Comparison of ENCODE assay signal across 2 cellular contexts in the genomic region with DNA sequence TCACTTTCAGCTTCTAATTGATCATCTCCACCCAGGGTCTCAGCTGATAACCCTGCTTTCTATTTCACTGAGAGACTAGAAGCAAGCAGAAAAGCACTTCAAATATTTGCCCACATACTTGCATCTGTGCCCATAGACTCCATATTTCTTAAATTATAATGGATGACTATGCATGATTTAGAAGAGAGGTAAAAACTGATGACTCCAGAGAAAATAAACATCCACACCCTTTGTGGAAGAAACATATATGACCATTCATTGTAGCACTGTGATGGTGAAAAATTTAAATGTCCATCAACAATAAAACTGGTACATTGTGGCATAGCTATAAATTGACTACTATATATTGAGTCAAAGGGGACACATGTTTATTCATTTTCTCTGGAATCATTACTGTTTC.
TF ChIP-seq lines count a peak whose summit lies in the region.

No MANE protein-coding gene starts in this region.

TF ChIP-seq in HepG2, 621 proteins besides CTCF, POLR2A, EP300 and RAD21:
- TF ChIP-seq MAFK (conservative IDR thresholded peaks at IDR 0.05 in 1 of 2, IDR thresholded peaks at IDR 0.05 in 1 of 2; ENCODE audit: low read length in 2 of 2) (peak in 1 of 2 experiments; percentile 54; a peak in 2 of 4 replicates), MAFF (IDR thresholded peaks at IDR 0.05; ENCODE audit: low read depth, low read length) (peak; percentile 54; the same call in 1 of the 2 replicates), ZNF180 (CRISPR knock-in tag; IDR thresholded peaks at IDR 0.05; ENCODE audit: borderline replicate concordance, low read depth) (no peak)
TF ChIP-seq in HepG2: peak in this region for 2.

TF ChIP-seq in K562, 482 proteins besides CTCF, POLR2A, EP300 and RAD21:
- peak; percentile 87 for TF ChIP-seq ZNF316 (IDR thresholded peaks at IDR 0.05)
- peak; percentile 43; the same call in 1 of the 2 replicates for TF ChIP-seq C11orf30 (IDR thresholded peaks at IDR 0.05; ENCODE audit: low read depth)
- 0 out of 2 replicates have a peak, but pooled peaks have one; percentile 15 for TF ChIP-seq NFE2 (IDR thresholded peaks at IDR 0.05; ENCODE audit: low read depth)
- peak; percentile 66 for TF ChIP-seq MAFG (tag; conservative IDR thresholded peaks at IDR 0.05)
- no peak for TF ChIP-seq EGR1 (conservative IDR thresholded peaks at IDR 0.05)
- no peak for TF ChIP-seq HMG20A (CRISPR knock-in tag; conservative IDR thresholded peaks at IDR 0.05)
- TF ChIP-seq, protein P1, sequence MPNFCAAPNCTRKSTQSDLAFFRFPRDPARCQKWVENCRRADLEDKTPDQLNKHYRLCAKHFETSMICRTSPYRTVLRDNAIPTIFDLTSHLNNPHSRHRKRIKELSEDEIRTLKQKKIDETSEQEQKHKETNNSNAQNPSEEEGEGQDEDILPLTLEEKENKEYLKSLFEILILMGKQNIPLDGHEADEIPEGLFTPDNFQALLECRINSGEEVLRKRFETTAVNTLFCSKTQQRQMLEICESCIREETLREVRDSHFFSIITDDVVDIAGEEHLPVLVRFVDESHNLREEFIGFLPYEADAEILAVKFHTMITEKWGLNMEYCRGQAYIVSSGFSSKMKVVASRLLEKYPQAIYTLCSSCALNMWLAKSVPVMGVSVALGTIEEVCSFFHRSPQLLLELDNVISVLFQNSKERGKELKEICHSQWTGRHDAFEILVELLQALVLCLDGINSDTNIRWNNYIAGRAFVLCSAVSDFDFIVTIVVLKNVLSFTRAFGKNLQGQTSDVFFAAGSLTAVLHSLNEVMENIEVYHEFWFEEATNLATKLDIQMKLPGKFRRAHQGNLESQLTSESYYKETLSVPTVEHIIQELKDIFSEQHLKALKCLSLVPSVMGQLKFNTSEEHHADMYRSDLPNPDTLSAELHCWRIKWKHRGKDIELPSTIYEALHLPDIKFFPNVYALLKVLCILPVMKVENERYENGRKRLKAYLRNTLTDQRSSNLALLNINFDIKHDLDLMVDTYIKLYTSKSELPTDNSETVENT (CRISPR knock-in tag; IDR thresholded peaks at IDR 0.05), result no peak
- TF ChIP-seq CXXC5 (CRISPR knock-in tag; IDR thresholded peaks at IDR 0.05), result no peak
- TF ChIP-seq FOXA1 (IDR thresholded peaks at IDR 0.05; ENCODE audit: borderline replicate concordance), result no peak
- TF ChIP-seq, protein P2, sequence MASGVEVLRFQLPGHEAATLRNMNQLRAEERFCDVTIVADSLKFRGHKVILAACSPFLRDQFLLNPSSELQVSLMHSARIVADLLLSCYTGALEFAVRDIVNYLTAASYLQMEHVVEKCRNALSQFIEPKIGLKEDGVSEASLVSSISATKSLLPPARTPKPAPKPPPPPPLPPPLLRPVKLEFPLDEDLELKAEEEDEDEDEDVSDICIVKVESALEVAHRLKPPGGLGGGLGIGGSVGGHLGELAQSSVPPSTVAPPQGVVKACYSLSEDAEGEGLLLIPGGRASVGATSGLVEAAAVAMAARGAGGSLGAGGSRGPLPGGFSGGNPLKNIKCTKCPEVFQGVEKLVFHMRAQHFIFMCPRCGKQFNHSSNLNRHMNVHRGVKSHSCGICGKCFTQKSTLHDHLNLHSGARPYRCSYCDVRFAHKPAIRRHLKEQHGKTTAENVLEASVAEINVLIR (CRISPR knock-in tag; IDR thresholded peaks at IDR 0.05), result no peak
- TF ChIP-seq SIRT6 (IDR thresholded peaks at IDR 0.05; ENCODE audit: low read depth, low read length), result no peak
- TF ChIP-seq ILK (tag; IDR thresholded peaks at IDR 0.05; ENCODE audit: borderline replicate concordance, low read depth), result no peak
- TF ChIP-seq FOXJ2 (tag; IDR thresholded peaks at IDR 0.05), result no peak
- no peak for TF ChIP-seq NELFE (IDR thresholded peaks at IDR 0.05; ENCODE audit: insufficient read depth, insufficient read length)
- no peak for TF ChIP-seq ZNF175 (CRISPR knock-in tag; IDR thresholded peaks at IDR 0.05; ENCODE audit: low read depth)
- TF ChIP-seq ZNF280B (CRISPR knock-in tag; IDR thresholded peaks at IDR 0.05), result no peak
- TF ChIP-seq KDM2B (CRISPR knock-in tag; IDR thresholded peaks at IDR 0.05), result no peak
- no peak for TF ChIP-seq HNRNPH1 (optimal IDR thresholded peaks at IDR 0.05; ENCODE audit: low read depth, low read length)
- TF ChIP-seq OTX1 (CRISPR knock-in tag; IDR thresholded peaks at IDR 0.05), result no peak
- TF ChIP-seq ARNT (IDR thresholded peaks at IDR 0.05), result no peak
